In genomic region chr6:87772597-87773530, GRCh38 we compare ENCODE assay signal across 1 cellular context.
A peak's percentile ranks its signal among the peaks of the same experiment; 100 is the strongest.
TF ChIP-seq lines count a peak whose summit lies in the region.

No MANE protein-coding gene starts in this region.

TF ChIP-seq in HepG2, 621 proteins besides CTCF, POLR2A, EP300 and RAD21 (continued from another document and continues in another):
- TF ChIP-seq ZNF678 (CRISPR knock-in tag; IDR thresholded peaks at IDR 0.05): no peak
- no peak for TF ChIP-seq SOX6 (IDR thresholded peaks at IDR 0.05)
- TF ChIP-seq SOX6 (CRISPR knock-in tag; IDR thresholded peaks at IDR 0.05): peak; percentile 98
- TF ChIP-seq HHEX (CRISPR knock-in tag; IDR thresholded peaks at IDR 0.05): no peak
- no peak for TF ChIP-seq ZNF382 (CRISPR knock-in tag; IDR thresholded peaks at IDR 0.05; ENCODE audit: borderline replicate concordance)
- TF ChIP-seq UBTF (CRISPR knock-in tag; IDR thresholded peaks at IDR 0.05): 0 out of 2 replicates have a peak, but pooled peaks have one; percentile 54
- no peak for TF ChIP-seq ZNF20 (CRISPR knock-in tag; IDR thresholded peaks at IDR 0.05)
- no peak for TF ChIP-seq JUND (CRISPR knock-in tag; IDR thresholded peaks at IDR 0.05)
- peak; percentile 13; the same call in 1 of the 2 replicates for TF ChIP-seq ZNF230 (CRISPR knock-in tag; IDR thresholded peaks at IDR 0.05)
- no peak for TF ChIP-seq ZNF296 (CRISPR knock-in tag; conservative IDR thresholded peaks at IDR 0.05)
- TF ChIP-seq NFYC (CRISPR knock-in tag; IDR thresholded peaks at IDR 0.05): peak; percentile 69
- TF ChIP-seq YEATS4 (CRISPR knock-in tag; IDR thresholded peaks at IDR 0.05; ENCODE audit: borderline replicate concordance): no peak
- no peak for TF ChIP-seq ZSCAN9 (CRISPR knock-in tag; IDR thresholded peaks at IDR 0.05; ENCODE audit: borderline replicate concordance)
- no peak for TF ChIP-seq RCOR2 (CRISPR knock-in tag; IDR thresholded peaks at IDR 0.05)
- peak; percentile 77 for TF ChIP-seq GFI1 (CRISPR knock-in tag; IDR thresholded peaks at IDR 0.05; ENCODE audit: borderline replicate concordance)
- TF ChIP-seq SOX5 (CRISPR knock-in tag; IDR thresholded peaks at IDR 0.05; ENCODE audit: borderline replicate concordance): peak; percentile 98
- peak; percentile 69; the same call in 1 of the 2 replicates for TF ChIP-seq AHDC1 (CRISPR knock-in tag; IDR thresholded peaks at IDR 0.05; ENCODE audit: borderline replicate concordance)
- no peak for TF ChIP-seq HNRNPL (IDR thresholded peaks at IDR 0.05; ENCODE audit: low read depth, low read length)
- TF ChIP-seq SIX1 (CRISPR knock-in tag; IDR thresholded peaks at IDR 0.05; ENCODE audit: borderline replicate concordance): peak; percentile 30; the same call in 1 of the 2 replicates
- TF ChIP-seq FOXJ3 (CRISPR knock-in tag; IDR thresholded peaks at IDR 0.05; ENCODE audit: borderline replicate concordance): peak; percentile 80; the same call in 1 of the 2 replicates
- TF ChIP-seq PRDM4 (CRISPR knock-in tag; IDR thresholded peaks at IDR 0.05; ENCODE audit: borderline replicate concordance): no peak
- no peak for TF ChIP-seq KDM3A (CRISPR knock-in tag; IDR thresholded peaks at IDR 0.05; ENCODE audit: low read depth)
- peak; percentile 54; the same call in 1 of the 2 replicates for TF ChIP-seq ZNF609 (CRISPR knock-in tag; IDR thresholded peaks at IDR 0.05; ENCODE audit: borderline replicate concordance)
- TF ChIP-seq STAG1 (CRISPR knock-in tag; IDR thresholded peaks at IDR 0.05): 0 out of 2 replicates have a peak, but pooled peaks have one; percentile 9
- TF ChIP-seq TBL1XR1 (IDR thresholded peaks at IDR 0.05; ENCODE audit: borderline replicate concordance, low read length, partially characterized antibody): peak; percentile 18
- TF ChIP-seq ZGPAT (CRISPR knock-in tag; IDR thresholded peaks at IDR 0.05): peak; percentile 59
- TF ChIP-seq MIXL1 (CRISPR knock-in tag; IDR thresholded peaks at IDR 0.05): peak; percentile 24
- TF ChIP-seq BHLHE40 (IDR thresholded peaks at IDR 0.05; ENCODE audit: low read length): no peak
- peak; percentile 9; the same call in 1 of the 2 replicates for TF ChIP-seq ZBTB25 (CRISPR knock-in tag; IDR thresholded peaks at IDR 0.05)
- TF ChIP-seq ZNF619 (CRISPR knock-in tag; IDR thresholded peaks at IDR 0.05): 0 out of 2 replicates have a peak, but pooled peaks have one; percentile 42
- TF ChIP-seq ZNF513 (CRISPR knock-in tag; conservative IDR thresholded peaks at IDR 0.05): no peak
- peak; percentile 72; the same call in 1 of the 2 replicates for TF ChIP-seq ETV5 (CRISPR knock-in tag; IDR thresholded peaks at IDR 0.05; ENCODE audit: borderline replicate concordance)
- TF ChIP-seq ZKSCAN8 (CRISPR knock-in tag; IDR thresholded peaks at IDR 0.05; ENCODE audit: borderline replicate concordance): peak; percentile 50; the same call in 1 of the 2 replicates
- TF ChIP-seq NFE2 (CRISPR knock-in tag; IDR thresholded peaks at IDR 0.05): no peak
- TF ChIP-seq POLR2G (IDR thresholded peaks at IDR 0.05; ENCODE audit: low read depth, low read length): peak; percentile 34; the same call in 1 of the 2 replicates
- peak; percentile 66 for TF ChIP-seq CREM (IDR thresholded peaks at IDR 0.05)
- TF ChIP-seq CREM (CRISPR knock-in tag; IDR thresholded peaks at IDR 0.05): no peak
- TF ChIP-seq TERF1 (CRISPR knock-in tag; IDR thresholded peaks at IDR 0.05): no peak
- TF ChIP-seq ZNF598 (CRISPR knock-in tag; IDR thresholded peaks at IDR 0.05; ENCODE audit: borderline replicate concordance): 0 out of 2 replicates have a peak, but pooled peaks have one; percentile 72
- TF ChIP-seq ZNF746 (CRISPR knock-in tag; IDR thresholded peaks at IDR 0.05): no peak
- 0 out of 2 replicates have a peak, but pooled peaks have one; percentile 8 for TF ChIP-seq CBX5 (CRISPR knock-in tag; IDR thresholded peaks at IDR 0.05; ENCODE audit: borderline replicate concordance)
- TF ChIP-seq ZNF205 (CRISPR knock-in tag; IDR thresholded peaks at IDR 0.05): peak; percentile 35; the same call in 1 of the 2 replicates
